In the genomic region with DNA sequence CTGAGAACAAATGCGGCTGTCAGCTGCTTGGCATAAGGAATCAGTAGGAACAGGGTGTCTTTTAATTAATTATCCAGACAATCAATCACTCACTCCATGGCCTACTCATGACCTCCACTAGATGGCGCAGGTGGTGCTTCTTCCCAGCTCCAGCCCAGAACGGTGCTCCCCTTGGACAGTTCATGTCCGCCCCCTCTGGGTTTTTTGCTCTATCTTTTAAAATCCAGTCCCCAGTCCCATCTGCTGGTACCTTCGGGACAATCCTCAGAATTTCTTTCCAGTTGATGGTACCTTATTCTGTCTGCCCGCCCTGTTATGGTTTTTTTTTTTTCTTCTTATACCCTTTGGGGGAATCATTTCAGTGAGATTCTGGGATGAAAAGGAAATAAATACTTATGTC, we compare ENCODE assay signal across 8 cellular contexts.
A peak's percentile ranks its signal among the peaks of the same experiment; 100 is the strongest.
DNase-seq lines count a peak whose midpoint lies in the region; ATAC-seq and TF ChIP-seq lines count a peak whose summit lies in the region.

No MANE protein-coding gene starts in this region.

- H3K9me3 ChIP-seq in OCI-LY1 (ENCODE audit: low read length), result no peaks in the 10 kb centered on the region

- H3F3A ChIP-seq in OCI-LY1 (ENCODE audit: insufficient read depth, low read length), result no peaks in the 10 kb centered on the region

- no peak overlapping the region for H3K27ac Mint-ChIP-seq in glutamatergic neuron (ENCODE audit: unreplicated experiment)

- ATAC-seq in GM19455 (IDR thresholded peaks at IDR 0.05; ENCODE audit: unreplicated experiment) (peak; percentile 74), sciatic nerve (peak; percentile 59)

- H3K4me3 ChIP-seq in OCI-LY1 (ENCODE audit: low read depth, low read length, poor library complexity, severe bottlenecking), result no peak overlapping the region

- no peaks in the 10 kb centered on the region for H4K20me1 ChIP-seq in OCI-LY1 (ENCODE audit: insufficient read depth, low read length)

- no peak overlapping the region for H3K9ac ChIP-seq in OCI-LY1 (ENCODE audit: low read length)

- no peak overlapping the region for H3K4me3 Mint-ChIP-seq in glutamatergic neuron (ENCODE audit: unreplicated experiment)

- peaks cover under 1% of the 10 kb centered on the region for H3K9me3 Mint-ChIP-seq in glutamatergic neuron (ENCODE audit: unreplicated experiment)

- no peaks in the 10 kb centered on the region for H3K79me2 ChIP-seq in OCI-LY1 (ENCODE audit: insufficient read depth, low read length)

- H3K27me3 ChIP-seq in OCI-LY1 (ENCODE audit: insufficient read depth, low read length), result no peaks in the 10 kb centered on the region

- no peaks in the 10 kb centered on the region for H3K9me2 ChIP-seq in OCI-LY1 (ENCODE audit: low read depth, low read length)

- H3K36me3 ChIP-seq in OCI-LY1 (ENCODE audit: insufficient read depth, low read length), result no peaks in the 10 kb centered on the region

- TF ChIP-seq CTCF in OCI-LY1 (IDR thresholded peaks at IDR 0.05; ENCODE audit: low read length) (peak; percentile 83), glutamatergic neuron (IDR thresholded peaks at IDR 0.05; ENCODE audit: partially characterized antibody, unreplicated experiment) (peak; percentile 94)

- intact Hi-C loops in sciatic nerve (cut with DNase I), result no loop called here

- no peak overlapping the region for H3K27ac ChIP-seq in OCI-LY1 (ENCODE audit: low read depth, low read length, poor library complexity, severe bottlenecking)

- H3K4me1 Mint-ChIP-seq in glutamatergic neuron (ENCODE audit: low read depth, unreplicated experiment), result no peaks in the 10 kb centered on the region

- peak; percentile 22 for DNase-seq in CMK (ENCODE audit: low read depth)
- DNase-seq in HPDE6-E6E7 (ENCODE audit: extremely low spot score), result peak; percentile 67
- peak; percentile 55 to 62 for DNase-seq in activated T-cell treated with anti-CD3 and anti-CD28 coated beads, Interleukin-2, amount 50 U/mL, for 48 hours
- peak; percentile 73 for DNase-seq in glutamatergic neuron
- peak; percentile 63 for DNase-seq in sciatic nerve (ENCODE audit: low spot score)
- DNase-seq in cerebellar nuclear complex (lab: John Stamatoyannopoulos, UW), result no peak

- no peak overlapping the region for H3K4me2 ChIP-seq in OCI-LY1 (ENCODE audit: low read length)

- H3K36me3 Mint-ChIP-seq in glutamatergic neuron (ENCODE audit: unreplicated experiment), result no peaks in the 10 kb centered on the region

- no peak overlapping the region for H2AFZ ChIP-seq in OCI-LY1 (ENCODE audit: low read length)

- no peaks in the 10 kb centered on the region for H3K27me3 Mint-ChIP-seq in glutamatergic neuron (ENCODE audit: unreplicated experiment)

- H3K4me1 ChIP-seq in OCI-LY1 (ENCODE audit: insufficient read depth, low read length, severe bottlenecking), result no peaks in the 10 kb centered on the region

Comparison
In these comparisons a context has a peak if more than half of its experiments do, and no peak if none do; other contexts are left out.
1. DNase-seq: peak in CMK (single experiment), HPDE6-E6E7 (single experiment), activated T-cell treated with anti-CD3 and anti-CD28 coated beads, Interleukin-2, amount 50 U/mL, for 48 hours (2 of 2), glutamatergic neuron (single experiment) and sciatic nerve (single experiment); none in cerebellar nuclear complex (0 of 2).